ENCODE assay signal across 2 cellular contexts in the genomic region with DNA sequence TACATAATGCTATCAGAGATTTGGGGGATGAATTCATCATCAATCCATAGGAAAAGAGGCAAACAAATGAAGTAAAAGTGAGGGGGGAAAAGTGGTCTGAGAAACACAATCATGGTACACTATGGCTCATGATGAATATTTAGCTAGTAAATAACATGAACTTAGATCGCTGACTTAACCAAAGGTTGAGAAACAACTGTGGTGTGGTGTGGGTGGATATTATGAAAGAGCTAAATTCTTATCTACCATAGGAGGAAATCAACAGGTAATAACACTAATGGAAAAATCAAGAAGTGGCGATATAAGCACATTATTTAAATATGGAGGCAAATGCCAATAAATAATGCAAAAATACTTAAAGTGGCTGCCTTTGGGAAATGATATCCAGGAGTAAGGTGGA.
TF ChIP-seq lines count a peak whose summit lies in the region.

No MANE protein-coding gene starts in this region.

TF ChIP-seq in liver, 16 proteins besides CTCF, POLR2A, EP300 and RAD21:
- TF ChIP-seq RXRA (IDR thresholded peaks at IDR 0.05): peak in 1 of 2 donors; percentile 35
- TF ChIP-seq, protein P1, sequence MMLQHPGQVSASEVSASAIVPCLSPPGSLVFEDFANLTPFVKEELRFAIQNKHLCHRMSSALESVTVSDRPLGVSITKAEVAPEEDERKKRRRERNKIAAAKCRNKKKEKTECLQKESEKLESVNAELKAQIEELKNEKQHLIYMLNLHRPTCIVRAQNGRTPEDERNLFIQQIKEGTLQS (IDR thresholded peaks at IDR 0.05): no peak
- TF ChIP-seq, protein P2, sequence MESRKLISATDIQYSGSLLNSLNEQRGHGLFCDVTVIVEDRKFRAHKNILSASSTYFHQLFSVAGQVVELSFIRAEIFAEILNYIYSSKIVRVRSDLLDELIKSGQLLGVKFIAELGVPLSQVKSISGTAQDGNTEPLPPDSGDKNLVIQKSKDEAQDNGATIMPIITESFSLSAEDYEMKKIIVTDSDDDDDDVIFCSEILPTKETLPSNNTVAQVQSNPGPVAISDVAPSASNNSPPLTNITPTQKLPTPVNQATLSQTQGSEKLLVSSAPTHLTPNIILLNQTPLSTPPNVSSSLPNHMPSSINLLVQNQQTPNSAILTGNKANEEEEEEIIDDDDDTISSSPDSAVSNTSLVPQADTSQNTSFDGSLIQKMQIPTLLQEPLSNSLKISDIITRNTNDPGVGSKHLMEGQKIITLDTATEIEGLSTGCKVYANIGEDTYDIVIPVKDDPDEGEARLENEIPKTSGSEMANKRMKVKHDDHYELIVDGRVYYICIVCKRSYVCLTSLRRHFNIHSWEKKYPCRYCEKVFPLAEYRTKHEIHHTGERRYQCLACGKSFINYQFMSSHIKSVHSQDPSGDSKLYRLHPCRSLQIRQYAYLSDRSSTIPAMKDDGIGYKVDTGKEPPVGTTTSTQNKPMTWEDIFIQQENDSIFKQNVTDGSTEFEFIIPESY (IDR thresholded peaks at IDR 0.05): peak; percentile 34
- peak in 1 of 2 donors; percentile 55 for TF ChIP-seq GABPA (IDR thresholded peaks at IDR 0.05 in 1 of 2, conservative IDR thresholded peaks at IDR 0.05 in 1 of 2)
- TF ChIP-seq, protein P3, sequence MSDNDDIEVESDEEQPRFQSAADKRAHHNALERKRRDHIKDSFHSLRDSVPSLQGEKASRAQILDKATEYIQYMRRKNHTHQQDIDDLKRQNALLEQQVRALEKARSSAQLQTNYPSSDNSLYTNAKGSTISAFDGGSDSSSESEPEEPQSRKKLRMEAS (IDR thresholded peaks at IDR 0.05): peak; percentile 52
- no peak for TF ChIP-seq NR2F2 (IDR thresholded peaks at IDR 0.05)
- TF ChIP-seq, protein P4, sequence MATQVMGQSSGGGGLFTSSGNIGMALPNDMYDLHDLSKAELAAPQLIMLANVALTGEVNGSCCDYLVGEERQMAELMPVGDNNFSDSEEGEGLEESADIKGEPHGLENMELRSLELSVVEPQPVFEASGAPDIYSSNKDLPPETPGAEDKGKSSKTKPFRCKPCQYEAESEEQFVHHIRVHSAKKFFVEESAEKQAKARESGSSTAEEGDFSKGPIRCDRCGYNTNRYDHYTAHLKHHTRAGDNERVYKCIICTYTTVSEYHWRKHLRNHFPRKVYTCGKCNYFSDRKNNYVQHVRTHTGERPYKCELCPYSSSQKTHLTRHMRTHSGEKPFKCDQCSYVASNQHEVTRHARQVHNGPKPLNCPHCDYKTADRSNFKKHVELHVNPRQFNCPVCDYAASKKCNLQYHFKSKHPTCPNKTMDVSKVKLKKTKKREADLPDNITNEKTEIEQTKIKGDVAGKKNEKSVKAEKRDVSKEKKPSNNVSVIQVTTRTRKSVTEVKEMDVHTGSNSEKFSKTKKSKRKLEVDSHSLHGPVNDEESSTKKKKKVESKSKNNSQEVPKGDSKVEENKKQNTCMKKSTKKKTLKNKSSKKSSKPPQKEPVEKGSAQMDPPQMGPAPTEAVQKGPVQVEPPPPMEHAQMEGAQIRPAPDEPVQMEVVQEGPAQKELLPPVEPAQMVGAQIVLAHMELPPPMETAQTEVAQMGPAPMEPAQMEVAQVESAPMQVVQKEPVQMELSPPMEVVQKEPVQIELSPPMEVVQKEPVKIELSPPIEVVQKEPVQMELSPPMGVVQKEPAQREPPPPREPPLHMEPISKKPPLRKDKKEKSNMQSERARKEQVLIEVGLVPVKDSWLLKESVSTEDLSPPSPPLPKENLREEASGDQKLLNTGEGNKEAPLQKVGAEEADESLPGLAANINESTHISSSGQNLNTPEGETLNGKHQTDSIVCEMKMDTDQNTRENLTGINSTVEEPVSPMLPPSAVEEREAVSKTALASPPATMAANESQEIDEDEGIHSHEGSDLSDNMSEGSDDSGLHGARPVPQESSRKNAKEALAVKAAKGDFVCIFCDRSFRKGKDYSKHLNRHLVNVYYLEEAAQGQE (IDR thresholded peaks at IDR 0.05): no peak
- peak in 1 of 2 donors; percentile 51 for TF ChIP-seq HNF4A (conservative IDR thresholded peaks at IDR 0.05)
- TF ChIP-seq HNF4G (IDR thresholded peaks at IDR 0.05): no peak
- TF ChIP-seq SP1 (IDR thresholded peaks at IDR 0.05): no peak
- TF ChIP-seq FOXA2 (IDR thresholded peaks at IDR 0.05): no peak
- TF ChIP-seq EGR1 (IDR thresholded peaks at IDR 0.05; ENCODE audit: low read depth in 2 of 2): peak in 1 of 2 donors; percentile 48
- TF ChIP-seq YY1 (IDR thresholded peaks at IDR 0.05): no peak
- no peak for TF ChIP-seq JUND (IDR thresholded peaks at IDR 0.05)
- TF ChIP-seq TAF1 (conservative IDR thresholded peaks at IDR 0.05): no peak
- TF ChIP-seq FOXA1 (IDR thresholded peaks at IDR 0.05): no peak

TF ChIP-seq in HepG2, 621 proteins besides CTCF, POLR2A, EP300 and RAD21:
- TF ChIP-seq RFX1 (IDR thresholded peaks at IDR 0.05): no peak
- no peak for TF ChIP-seq KDM2A (CRISPR knock-in tag; IDR thresholded peaks at IDR 0.05; ENCODE audit: borderline replicate concordance, low read depth)
- no peak for TF ChIP-seq GATAD2A (CRISPR knock-in tag; IDR thresholded peaks at IDR 0.05)
- no peak for TF ChIP-seq KDM4B (CRISPR knock-in tag; IDR thresholded peaks at IDR 0.05)
- no peak for TF ChIP-seq ZNF343 (CRISPR knock-in tag; IDR thresholded peaks at IDR 0.05)
- TF ChIP-seq, protein P5, sequence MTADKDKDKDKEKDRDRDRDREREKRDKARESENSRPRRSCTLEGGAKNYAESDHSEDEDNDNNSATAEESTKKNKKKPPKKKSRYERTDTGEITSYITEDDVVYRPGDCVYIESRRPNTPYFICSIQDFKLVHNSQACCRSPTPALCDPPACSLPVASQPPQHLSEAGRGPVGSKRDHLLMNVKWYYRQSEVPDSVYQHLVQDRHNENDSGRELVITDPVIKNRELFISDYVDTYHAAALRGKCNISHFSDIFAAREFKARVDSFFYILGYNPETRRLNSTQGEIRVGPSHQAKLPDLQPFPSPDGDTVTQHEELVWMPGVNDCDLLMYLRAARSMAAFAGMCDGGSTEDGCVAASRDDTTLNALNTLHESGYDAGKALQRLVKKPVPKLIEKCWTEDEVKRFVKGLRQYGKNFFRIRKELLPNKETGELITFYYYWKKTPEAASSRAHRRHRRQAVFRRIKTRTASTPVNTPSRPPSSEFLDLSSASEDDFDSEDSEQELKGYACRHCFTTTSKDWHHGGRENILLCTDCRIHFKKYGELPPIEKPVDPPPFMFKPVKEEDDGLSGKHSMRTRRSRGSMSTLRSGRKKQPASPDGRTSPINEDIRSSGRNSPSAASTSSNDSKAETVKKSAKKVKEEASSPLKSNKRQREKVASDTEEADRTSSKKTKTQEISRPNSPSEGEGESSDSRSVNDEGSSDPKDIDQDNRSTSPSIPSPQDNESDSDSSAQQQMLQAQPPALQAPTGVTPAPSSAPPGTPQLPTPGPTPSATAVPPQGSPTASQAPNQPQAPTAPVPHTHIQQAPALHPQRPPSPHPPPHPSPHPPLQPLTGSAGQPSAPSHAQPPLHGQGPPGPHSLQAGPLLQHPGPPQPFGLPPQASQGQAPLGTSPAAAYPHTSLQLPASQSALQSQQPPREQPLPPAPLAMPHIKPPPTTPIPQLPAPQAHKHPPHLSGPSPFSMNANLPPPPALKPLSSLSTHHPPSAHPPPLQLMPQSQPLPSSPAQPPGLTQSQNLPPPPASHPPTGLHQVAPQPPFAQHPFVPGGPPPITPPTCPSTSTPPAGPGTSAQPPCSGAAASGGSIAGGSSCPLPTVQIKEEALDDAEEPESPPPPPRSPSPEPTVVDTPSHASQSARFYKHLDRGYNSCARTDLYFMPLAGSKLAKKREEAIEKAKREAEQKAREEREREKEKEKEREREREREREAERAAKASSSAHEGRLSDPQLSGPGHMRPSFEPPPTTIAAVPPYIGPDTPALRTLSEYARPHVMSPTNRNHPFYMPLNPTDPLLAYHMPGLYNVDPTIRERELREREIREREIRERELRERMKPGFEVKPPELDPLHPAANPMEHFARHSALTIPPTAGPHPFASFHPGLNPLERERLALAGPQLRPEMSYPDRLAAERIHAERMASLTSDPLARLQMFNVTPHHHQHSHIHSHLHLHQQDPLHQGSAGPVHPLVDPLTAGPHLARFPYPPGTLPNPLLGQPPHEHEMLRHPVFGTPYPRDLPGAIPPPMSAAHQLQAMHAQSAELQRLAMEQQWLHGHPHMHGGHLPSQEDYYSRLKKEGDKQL (CRISPR knock-in tag; IDR thresholded peaks at IDR 0.05; ENCODE audit: low read depth): no peak
- TF ChIP-seq ZNF615 (CRISPR knock-in tag; IDR thresholded peaks at IDR 0.05; ENCODE audit: borderline replicate concordance): no peak
- no peak for TF ChIP-seq ZSCAN31 (CRISPR knock-in tag; IDR thresholded peaks at IDR 0.05; ENCODE audit: low read depth)
- TF ChIP-seq BORCS8-MEF2B (CRISPR knock-in tag; IDR thresholded peaks at IDR 0.05): no peak
- no peak for TF ChIP-seq ZNF17 (CRISPR knock-in tag; IDR thresholded peaks at IDR 0.05)
- no peak for TF ChIP-seq ZNF589 (CRISPR knock-in tag; conservative IDR thresholded peaks at IDR 0.05)
- no peak for TF ChIP-seq ZNF547 (CRISPR knock-in tag; IDR thresholded peaks at IDR 0.05)
- TF ChIP-seq, protein P6, sequence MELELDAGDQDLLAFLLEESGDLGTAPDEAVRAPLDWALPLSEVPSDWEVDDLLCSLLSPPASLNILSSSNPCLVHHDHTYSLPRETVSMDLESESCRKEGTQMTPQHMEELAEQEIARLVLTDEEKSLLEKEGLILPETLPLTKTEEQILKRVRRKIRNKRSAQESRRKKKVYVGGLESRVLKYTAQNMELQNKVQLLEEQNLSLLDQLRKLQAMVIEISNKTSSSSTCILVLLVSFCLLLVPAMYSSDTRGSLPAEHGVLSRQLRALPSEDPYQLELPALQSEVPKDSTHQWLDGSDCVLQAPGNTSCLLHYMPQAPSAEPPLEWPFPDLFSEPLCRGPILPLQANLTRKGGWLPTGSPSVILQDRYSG (CRISPR knock-in tag; IDR thresholded peaks at IDR 0.05): no peak
- no peak for TF ChIP-seq EED (CRISPR knock-in tag; IDR thresholded peaks at IDR 0.05)
- no peak for TF ChIP-seq ZNF883 (CRISPR knock-in tag; IDR thresholded peaks at IDR 0.05; ENCODE audit: not compliant biosample characterization)
TF ChIP-seq in HepG2: peak in this region for 0.
